10 cellular contexts compared by ENCODE assay signal in the genomic region with DNA sequence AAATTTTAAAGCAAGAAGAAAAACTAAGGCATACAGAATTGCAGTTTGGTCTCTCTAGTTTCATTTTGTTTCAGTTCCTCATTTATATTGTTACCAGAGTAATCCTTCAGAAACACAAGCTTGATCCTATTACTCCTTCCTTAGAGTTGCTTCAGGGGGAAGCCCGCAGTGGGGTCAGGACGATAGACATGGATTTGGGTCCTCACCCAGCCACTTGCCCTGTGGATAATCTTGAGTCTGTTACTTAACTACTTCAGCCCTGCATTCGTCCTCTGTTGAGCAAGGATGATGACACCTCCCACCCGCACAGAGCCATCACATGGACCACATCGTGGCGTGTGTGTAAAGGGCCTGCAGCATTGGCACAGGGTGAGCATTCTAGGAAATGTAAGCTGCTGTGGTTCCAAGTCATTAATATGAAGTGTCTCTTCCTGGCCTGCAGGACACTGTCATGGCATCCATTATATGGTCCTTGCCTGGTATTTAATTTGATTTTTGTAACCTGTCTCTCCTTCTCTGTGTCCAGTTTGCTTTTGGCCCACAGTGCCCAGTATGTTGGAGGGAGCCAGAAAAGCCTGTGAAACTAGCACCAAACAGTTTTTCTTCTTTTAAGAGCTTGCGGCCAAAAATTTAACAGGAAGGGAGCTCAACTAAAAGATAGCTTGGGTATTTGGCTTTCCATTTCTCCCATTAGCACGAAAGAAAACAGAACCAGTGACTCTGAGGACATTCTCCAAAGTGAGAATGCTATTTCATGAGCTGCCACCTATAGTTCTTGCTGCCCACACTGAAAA.
A peak's percentile ranks its signal among the peaks of the same experiment; 100 is the strongest.
DNase-seq lines count a peak whose midpoint lies in the region; ATAC-seq, FAIRE-seq and TF ChIP-seq lines count a peak whose summit lies in the region.
"Had no signal": no experiment of that assay in that cellular context is flagged by ENCODE, and none has a peak within 500 bp of the region (broad histone marks: within the 10 kb centered on the region; RNA-seq: fewer than 3 reads in every experiment).

No MANE protein-coding gene starts in this region.

- no peaks in the 10 kb centered on the region for H3K79me1 ChIP-seq in H9 (ENCODE audit: insufficient read depth, low read depth, low read length, poor library complexity, severe bottlenecking)

- H3K36me3 Mint-ChIP-seq in endodermal cell (ENCODE audit: low read depth) (peaks cover 12% of the 10 kb centered on the region), H9 (ENCODE audit: insufficient read depth in 1 of 3, low read depth in 3 of 3) (no peaks in the 10 kb centered on the region; a peak in 1 of 7 replicates)
- no peaks in the 10 kb centered on the region for H3K36me3 Mint-ChIP-seq in activated T-helper 2 cell treated with anti-CD3 and anti-CD28 coated beads, Interferon-gamma antibody, Interleukin-2, Interleukin-4, amounts not matched to agents 10 μg/mL and 5 μg/mL and 100 μg/mL, durations not matched to agents 14 hours and 24 hours and 36 hours (ENCODE audit: low read depth)

- no peak overlapping the region for H3K18ac ChIP-seq in H9 (ENCODE audit: insufficient read length, low read depth, low read length)

- H3K27me3 Mint-ChIP-seq in endodermal cell (ENCODE audit: insufficient read depth) (no peaks in the 10 kb centered on the region), H9 (ENCODE audit: low read depth) (no peaks in the 10 kb centered on the region)
- no peaks in the 10 kb centered on the region for H3K27me3 Mint-ChIP-seq in activated T-helper 2 cell treated with anti-CD3 and anti-CD28 coated beads, Interferon-gamma antibody, Interleukin-2, Interleukin-4, amounts not matched to agents 10 μg/mL and 5 μg/mL and 100 μg/mL, durations not matched to agents 14 hours and 24 hours and 36 hours (ENCODE audit: low read depth)

- peak overlapping the region; percentile 86 for H3K27ac ChIP-seq in muscle layer of colon (ENCODE audit: low read depth, low read length)
- H3K27ac ChIP-seq in small intestine (ENCODE audit: low read depth in 1 of 2, low read length in 1 of 2): no peak overlapping the region
- H3K27ac ChIP-seq in endodermal cell (ENCODE audit: low read depth, low read length): no peak overlapping the region
- no peak overlapping the region for H3K27ac ChIP-seq in H9 (ENCODE audit: insufficient read length, low read depth, low read length)

- H3K27me3 ChIP-seq in muscle layer of colon (ENCODE audit: control insufficient read depth in 1 of 2, insufficient read depth in 2 of 2, low read length in 2 of 2): no peaks in the 10 kb centered on the region
- H3K27me3 ChIP-seq in small intestine (ENCODE audit: control insufficient read depth in 2 of 2, insufficient read depth in 2 of 2, low read length in 2 of 2): no peaks in the 10 kb centered on the region
- no peaks in the 10 kb centered on the region for H3K27me3 ChIP-seq in endodermal cell (ENCODE audit: control insufficient read depth, insufficient read depth, low read length, poor library complexity, severe bottlenecking)
- no peaks in the 10 kb centered on the region for H3K27me3 ChIP-seq in H9 (ENCODE audit: insufficient read depth, low read length)

- no peak overlapping the region for H3T11ph ChIP-seq in H9 (ENCODE audit: low read length)

- H3K23ac ChIP-seq in H9 (ENCODE audit: insufficient read length, low read depth, low read length): no peak overlapping the region

- TF ChIP-seq CTCF in endodermal cell (conservative IDR thresholded peaks at IDR 0.05) (no peak), H9 (conservative IDR thresholded peaks at IDR 0.05) (no peak)

- no peak overlapping the region for H3K9ac ChIP-seq in muscle layer of colon (ENCODE audit: low read length)
- no peak overlapping the region for H3K9ac ChIP-seq in endodermal cell (ENCODE audit: extremely low read depth, low read length, poor library complexity, severe bottlenecking)
- no peak overlapping the region for H3K9ac ChIP-seq in H9 (ENCODE audit: extremely low read depth, insufficient read length, low read length)

- H4K20me1 ChIP-seq in H9 (ENCODE audit: control insufficient read depth, insufficient read depth, insufficient read length): no peaks in the 10 kb centered on the region

- H3K9me3 Mint-ChIP-seq in endodermal cell: no peaks in the 10 kb centered on the region
- no peaks in the 10 kb centered on the region for H3K9me3 Mint-ChIP-seq in activated T-helper 2 cell treated with anti-CD3 and anti-CD28 coated beads, Interferon-gamma antibody, Interleukin-2, Interleukin-4, amounts not matched to agents 10 μg/mL and 5 μg/mL and 100 μg/mL, durations not matched to agents 14 hours and 24 hours and 36 hours
- no peaks in the 10 kb centered on the region for H3K9me3 Mint-ChIP-seq in H9

- H3K4me1 Mint-ChIP-seq in endodermal cell: peaks cover 31% of the 10 kb centered on the region
- peaks cover 11% of the 10 kb centered on the region for H3K4me1 Mint-ChIP-seq in activated T-helper 2 cell treated with anti-CD3 and anti-CD28 coated beads, Interferon-gamma antibody, Interleukin-2, Interleukin-4, amounts not matched to agents 10 μg/mL and 5 μg/mL and 100 μg/mL, durations not matched to agents 14 hours and 24 hours and 36 hours (ENCODE audit: low read depth)
- peaks cover 7 to 9% of the 10 kb centered on the region in 2 experiments; a peak in 3 of 4 replicates for H3K4me1 Mint-ChIP-seq in H9

- no peaks in the 10 kb centered on the region for H3K79me2 ChIP-seq in H9 (ENCODE audit: insufficient read depth, low read length)

- H3K56ac ChIP-seq in H9 (ENCODE audit: insufficient read length, low read depth, low read length): no peak overlapping the region

- H2BK12ac ChIP-seq in H9 (ENCODE audit: insufficient read length, low read depth, low read length): no peak overlapping the region

- H3K23me2 ChIP-seq in H9 (ENCODE audit: insufficient read length, low read depth, low read length, poor library complexity, severe bottlenecking): no peaks in the 10 kb centered on the region

- H3K4ac ChIP-seq in H9 (ENCODE audit: low read depth, low read length): no peak overlapping the region

- H3K9me3 ChIP-seq in muscle layer of colon (ENCODE audit: low read length) (no peaks in the 10 kb centered on the region), small intestine (ENCODE audit: control insufficient read depth, low read depth) (no peaks in the 10 kb centered on the region), endodermal cell (ENCODE audit: control insufficient read depth, low read length) (no peaks in the 10 kb centered on the region), H9 (ENCODE audit: control insufficient read depth, low read depth, low read length) (no peaks in the 10 kb centered on the region)

- H3K4me3 Mint-ChIP-seq in endodermal cell (no peak overlapping the region), H9 (no peak overlapping the region)
- H3K4me3 Mint-ChIP-seq in activated T-helper 2 cell treated with anti-CD3 and anti-CD28 coated beads, Interferon-gamma antibody, Interleukin-2, Interleukin-4, amounts not matched to agents 10 μg/mL and 5 μg/mL and 100 μg/mL, durations not matched to agents 14 hours and 24 hours and 36 hours (ENCODE audit: low read depth): no peak overlapping the region

- H3K14ac ChIP-seq in H9 (ENCODE audit: insufficient read depth, low read length): no peak overlapping the region

- H4K8ac ChIP-seq in H9 (replicated peaks; ENCODE audit: insufficient read length, low read depth, low read length): no peak overlapping the region

- H2BK20ac ChIP-seq in H9 (ENCODE audit: low read depth, low read length, poor library complexity, severe bottlenecking): no peak overlapping the region

- H2AK5ac ChIP-seq in H9 (ENCODE audit: insufficient read length, low read length): no peak overlapping the region

- H2BK15ac ChIP-seq in H9 (ENCODE audit: low read depth, low read length): no peak overlapping the region

- H3K27ac Mint-ChIP-seq in endodermal cell: no peak overlapping the region
- no peak overlapping the region for H3K27ac Mint-ChIP-seq in activated T-helper 2 cell treated with anti-CD3 and anti-CD28 coated beads, Interferon-gamma antibody, Interleukin-2, Interleukin-4, amounts not matched to agents 10 μg/mL and 5 μg/mL and 100 μg/mL, durations not matched to agents 14 hours and 24 hours and 36 hours
- peak overlapping the region in 1 of 3 experiments; percentile 72; a peak in 1 of 7 replicates for H3K27ac Mint-ChIP-seq in H9

- H3K36me3 ChIP-seq in muscle layer of colon (ENCODE audit: insufficient read depth, low read length) (no peaks in the 10 kb centered on the region), small intestine (ENCODE audit: control insufficient read depth in 2 of 2, insufficient read depth in 2 of 2, low read length in 2 of 2) (no peaks in the 10 kb centered on the region), endodermal cell (ENCODE audit: control insufficient read depth, insufficient read depth, low read length) (no peaks in the 10 kb centered on the region)

- no peak overlapping the region for H2BK5ac ChIP-seq in H9 (ENCODE audit: insufficient read length, low read length)

- H3K4me1 ChIP-seq in muscle layer of colon (ENCODE audit: insufficient read depth, low read length) (peaks cover 74% of the 10 kb centered on the region), small intestine (ENCODE audit: control insufficient read depth in 2 of 2, insufficient read depth in 1 of 2, low read depth in 1 of 2, low read length in 1 of 2) (peaks cover 10 to 12% of the 10 kb centered on the region in 2 donors), endodermal cell (ENCODE audit: control insufficient read depth, insufficient read depth, low read length) (peaks cover 4% of the 10 kb centered on the region), H9 (ENCODE audit: insufficient read depth, low read length) (peaks cover 3% of the 10 kb centered on the region; the same call in 1 of the 2 replicates)

- no peak overlapping the region for H2AFZ ChIP-seq in H9 (ENCODE audit: low read length)

- 66 to 83% (median 83%) methylated on average over 8 of the region's 8 CpGs for WGBS in small intestine, 3 donors
- WGBS in endodermal cell (ENCODE audit: insufficient coverage in 1 of 2, insufficient read length in 1 of 2), 2 experiments: 92 to 95% methylated on average over 8 of the region's 8 CpGs
- no CpG with 5 or more reads among the region's 8 CpGs for WGBS in H9 (ENCODE audit: extremely low coverage, insufficient read length, low lambda C conversion rate)

- H2BK120ac ChIP-seq in H9 (ENCODE audit: low read depth, low read length, poor library complexity, severe bottlenecking): no peak overlapping the region

- no peak overlapping the region for H4K91ac ChIP-seq in H9 (ENCODE audit: insufficient read length, low read depth, low read length)

- no peak overlapping the region for H4K5ac ChIP-seq in H9 (ENCODE audit: insufficient read length, low read depth, low read length)

- H3K4me3 ChIP-seq in muscle layer of colon (ENCODE audit: low read depth in 1 of 2, low read length in 2 of 2): peak overlapping the region; percentile 4 to 10
- no peak overlapping the region for H3K4me3 ChIP-seq in small intestine (ENCODE audit: low read depth in 1 of 2, low read length in 2 of 2)
- H3K4me3 ChIP-seq in endodermal cell (ENCODE audit: low read length): no peak overlapping the region

- H3K4me2 ChIP-seq in H9 (ENCODE audit: insufficient read depth, insufficient read length, low read length): no peak overlapping the region

- ATAC-seq in HG02798 (IDR thresholded peaks at IDR 0.05; ENCODE audit: poor library complexity, unreplicated experiment): peak; percentile 61
- ATAC-seq: HCT116 had no signal

- intact Hi-C loops in activated T-helper 2 cell treated with anti-CD3 and anti-CD28 coated beads, Interferon-gamma antibody, Interleukin-2, Interleukin-4, amounts not matched to agents 10 μg/mL and 5 μg/mL and 100 μg/mL, durations not matched to agents 14 hours and 24 hours and 36 hours (cut with micrococcal nuclease): no loop called here

- DNase-seq in CD1c-positive myeloid dendritic cell (ENCODE audit: extremely low spot score) (peak; percentile 85), SKM-1 (lab: John Stamatoyannopoulos, UW; ENCODE audit: unreplicated experiment) (peak; percentile 80), small intestine (no peak), endodermal cell (no peak), H9 (no peak)
- DNase-seq in activated T-helper 2 cell treated with anti-CD3 and anti-CD28 coated beads, Interferon-gamma antibody, Interleukin-2, Interleukin-4, amounts not matched to agents 10 μg/mL and 5 μg/mL and 100 μg/mL, durations not matched to agents 14 hours and 24 hours and 36 hours (ENCODE audit: low spot score): no peak
- DNase-seq: NCI-H510A treated with DMSO at 0.1 percent for 48 hours had no signal

- no peak for FAIRE-seq in small intestine (lab: Jason Lieb, UNC)

Comparison
In these comparisons a context has a peak if more than half of its experiments do, and no peak if none do; other contexts are left out.
1. DNase-seq: peak in CD1c-positive myeloid dendritic cell (single experiment) and SKM-1 (single experiment); none in small intestine (single experiment), endodermal cell (single experiment), activated T-helper 2 cell treated with anti-CD3 and anti-CD28 coated beads, Interferon-gamma antibody, Interleukin-2, Interleukin-4, amounts not matched to agents 10 μg/mL and 5 μg/mL and 100 μg/mL, durations not matched to agents 14 hours and 24 hours and 36 hours (single experiment) and H9 (single experiment).
2. H3K4me3 ChIP-seq: peak in muscle layer of colon (2 of 2); none in small intestine (0 of 2) and endodermal cell (single experiment).